Comparison of ENCODE assay signal across 19 cellular contexts in genomic region chr3:42707620-42708355, GRCh38. TPM values are rescaled to one million over a fixed set of nuclear protein-coding genes. Genes with fewer than 3 reads are reported as not detected.
A peak's percentile ranks its signal among the peaks of the same experiment; 100 is the strongest.
DNase-seq lines count a peak whose midpoint lies in the region; ATAC-seq, FAIRE-seq and TF ChIP-seq lines count a peak whose summit lies in the region.
"Had no signal": no experiment of that assay in that cellular context is flagged by ENCODE, and none has a peak within 500 bp of the region (broad histone marks: within the 10 kb centered on the region; RNA-seq: fewer than 3 reads in every experiment).

No MANE protein-coding gene starts in this region.

- H3K27me3 Mint-ChIP-seq in activated CD4-positive, alpha-beta memory T cell treated with anti-CD3 and anti-CD28 coated beads, Interleukin-2, amount 10 ng/mL, durations not matched to agents 7 days and 5 days, result no peaks in the 10 kb centered on the region
- H3K27me3 Mint-ChIP-seq in activated CD4-positive, alpha-beta memory T cell treated with anti-CD3 and anti-CD28 coated beads for 36 hours, result no peaks in the 10 kb centered on the region
- H3K27me3 Mint-ChIP-seq in neural crest cell (ENCODE audit: low read depth) (no peaks in the 10 kb centered on the region), immature natural killer cell (ENCODE audit: low read depth in 3 of 3) (peaks cover 0 to 4% (median 0%) of the 10 kb centered on the region in 3 donors)

- no peaks in the 10 kb centered on the region for H3K4me1 Mint-ChIP-seq in activated CD4-positive, alpha-beta memory T cell treated with anti-CD3 and anti-CD28 coated beads, Interleukin-2, amount 10 ng/mL, durations not matched to agents 7 days and 5 days
- H3K4me1 Mint-ChIP-seq in activated CD4-positive, alpha-beta memory T cell treated with anti-CD3 and anti-CD28 coated beads for 36 hours (ENCODE audit: low read depth), result no peaks in the 10 kb centered on the region
- H3K4me1 Mint-ChIP-seq in neural crest cell (no peaks in the 10 kb centered on the region), immature natural killer cell (no peaks in the 10 kb centered on the region)

- H3K36me3 Mint-ChIP-seq in activated CD4-positive, alpha-beta memory T cell treated with anti-CD3 and anti-CD28 coated beads, Interleukin-2, amount 10 ng/mL, durations not matched to agents 7 days and 5 days (ENCODE audit: low read depth), result no peaks in the 10 kb centered on the region
- no peaks in the 10 kb centered on the region for H3K36me3 Mint-ChIP-seq in activated CD4-positive, alpha-beta memory T cell treated with anti-CD3 and anti-CD28 coated beads for 36 hours
- H3K36me3 Mint-ChIP-seq in neural crest cell (ENCODE audit: low read depth) (no peaks in the 10 kb centered on the region), immature natural killer cell (no peaks in the 10 kb centered on the region)

- WGBS in hepatocyte (ENCODE audit: low lambda C conversion rate, missing lambda C conversion rate), result 82% methylated on average over 8 of the region's 8 CpGs

- POLR2A ChIA-PET in activated CD4-positive, alpha-beta memory T cell treated with anti-CD3 and anti-CD28 coated beads, Interleukin-2, amount 10 ng/mL, durations not matched to agents 7 days and 5 days (lab: Charles Lee), result no interaction called here
- POLR2A ChIA-PET in activated CD4-positive, alpha-beta memory T cell treated with anti-CD3 and anti-CD28 coated beads for 36 hours (lab: Charles Lee), result no interaction called here

- H3K9me3 ChIP-seq in tibial artery, result no peaks in the 10 kb centered on the region
- no peaks in the 10 kb centered on the region for H3K9me3 ChIP-seq in hepatocyte (ENCODE audit: low read depth)
- H3K9me3 ChIP-seq: BLaER1 had no signal

- no peak overlapping the region for H3K27ac Mint-ChIP-seq in activated CD4-positive, alpha-beta memory T cell treated with anti-CD3 and anti-CD28 coated beads, Interleukin-2, amount 10 ng/mL, durations not matched to agents 7 days and 5 days
- H3K27ac Mint-ChIP-seq in activated CD4-positive, alpha-beta memory T cell treated with anti-CD3 and anti-CD28 coated beads for 36 hours, result no peak overlapping the region
- H3K27ac Mint-ChIP-seq in neural crest cell (ENCODE audit: unreplicated experiment) (peak overlapping the region; percentile 84), immature natural killer cell (no peak overlapping the region)

- H3K27ac ChIP-seq in tibial artery, result no peak overlapping the region
- H3K27ac ChIP-seq in hepatocyte, result no peak overlapping the region
- H3K27ac ChIP-seq: BLaER1 had no signal

- no peak overlapping the region for H2AFZ ChIP-seq in hepatocyte

- no peak for ATAC-seq in GM21786 (IDR thresholded peaks at IDR 0.05; ENCODE audit: unreplicated experiment)
- ATAC-seq: Panc1 had no signal

- H3K4me1 ChIP-seq in tibial artery, result no peaks in the 10 kb centered on the region
- H3K4me1 ChIP-seq in hepatocyte (ENCODE audit: insufficient read depth), result no peaks in the 10 kb centered on the region
- H3K4me1 ChIP-seq: BLaER1 had no signal

- H3K9me3 Mint-ChIP-seq in activated CD4-positive, alpha-beta memory T cell treated with anti-CD3 and anti-CD28 coated beads, Interleukin-2, amount 10 ng/mL, durations not matched to agents 7 days and 5 days, result no peaks in the 10 kb centered on the region
- no peaks in the 10 kb centered on the region for H3K9me3 Mint-ChIP-seq in activated CD4-positive, alpha-beta memory T cell treated with anti-CD3 and anti-CD28 coated beads for 36 hours
- no peaks in the 10 kb centered on the region for H3K9me3 Mint-ChIP-seq in neural crest cell
- H3K9me3 Mint-ChIP-seq in immature natural killer cell, result no peaks in the 10 kb centered on the region

- DNase-seq in activated CD4-positive, alpha-beta memory T cell treated with anti-CD3 and anti-CD28 coated beads, Interleukin-2, amount 10 ng/mL, durations not matched to agents 7 days and 5 days, result peak; percentile 12
- DNase-seq in activated CD4-positive, alpha-beta memory T cell treated with anti-CD3 and anti-CD28 coated beads for 36 hours, result no peak
- DNase-seq in bronchial epithelial cell (ENCODE audit: low read depth), result no peak
- no peak for DNase-seq in neural crest cell (ENCODE audit: low read depth, low spot score)
- peak; percentile 9 to 44 for DNase-seq in tibial artery
- no peak for DNase-seq in hepatocyte (ENCODE audit: low spot score)
- DNase-seq in immature natural killer cell, result no peak
- DNase-seq: 8988T, DMS 273 treated with DMSO at 0.1 percent for 48 hours, H7, Kasumi-1, NCI-H187 treated with DMSO at 0.1 percent for 48 hours, NCI-H2171 treated with DMSO at 0.1 percent for 48 hours, NCI-H510A, NCI-H82, SHP77 treated with DMSO at 0.1 percent for 48 hours had no signal

- H3K4me3 ChIP-seq in bronchial epithelial cell (ENCODE audit: low read depth, low read length) (no peak overlapping the region), tibial artery (no peak overlapping the region), hepatocyte (no peak overlapping the region)
- H3K4me3 ChIP-seq: BLaER1 had no signal

- H3K9me2 ChIP-seq in hepatocyte (replicated peaks; ENCODE audit: insufficient read depth), result no peaks in the 10 kb centered on the region

- no peak overlapping the region for H3K4me2 ChIP-seq in hepatocyte
- H3K4me2 ChIP-seq: BLaER1 had no signal

- TF ChIP-seq CTCF in bronchial epithelial cell (IDR thresholded peaks at IDR 0.05; ENCODE audit: insufficient read depth, low read length, severe bottlenecking) (no peak), neural crest cell (conservative IDR thresholded peaks at IDR 0.05) (no peak), tibial artery (IDR thresholded peaks at IDR 0.05) (no peak), hepatocyte (IDR thresholded peaks at IDR 0.05; ENCODE audit: poor library complexity) (no peak)

- no peak overlapping the region for H3K4me3 Mint-ChIP-seq in activated CD4-positive, alpha-beta memory T cell treated with anti-CD3 and anti-CD28 coated beads, Interleukin-2, amount 10 ng/mL, durations not matched to agents 7 days and 5 days
- H3K4me3 Mint-ChIP-seq in activated CD4-positive, alpha-beta memory T cell treated with anti-CD3 and anti-CD28 coated beads for 36 hours, result no peak overlapping the region
- H3K4me3 Mint-ChIP-seq in neural crest cell (no peak overlapping the region), immature natural killer cell (no peak overlapping the region)

- H4K20me1 ChIP-seq in hepatocyte (ENCODE audit: insufficient read depth, poor library complexity, severe bottlenecking), result no peaks in the 10 kb centered on the region

- intact Hi-C loops in activated CD4-positive, alpha-beta memory T cell treated with anti-CD3 and anti-CD28 coated beads for 36 hours (cut with micrococcal nuclease), result no loop called here
- intact Hi-C loops in tibial artery (cut with DNase I; ENCODE audit: low total_unique reads), result no loop called here

- H3K36me3 ChIP-seq in bronchial epithelial cell (ENCODE audit: control insufficient read depth, insufficient read depth, low read length), result no peaks in the 10 kb centered on the region
- no peaks in the 10 kb centered on the region for H3K36me3 ChIP-seq in tibial artery
- no peaks in the 10 kb centered on the region for H3K36me3 ChIP-seq in hepatocyte (replicated peaks; ENCODE audit: insufficient read depth, low read depth)
- H3K36me3 ChIP-seq: BLaER1 had no signal

- no peaks in the 10 kb centered on the region for H3K79me2 ChIP-seq in hepatocyte

- H3K27me3 ChIP-seq in bronchial epithelial cell (ENCODE audit: control insufficient read depth, insufficient read depth, low read length) (peaks cover 2% of the 10 kb centered on the region), tibial artery (no peaks in the 10 kb centered on the region), hepatocyte (no peaks in the 10 kb centered on the region)
- H3K27me3 ChIP-seq: BLaER1 had no signal

- FAIRE-seq in bronchial epithelial cell (lab: Jason Lieb, UNC), result peak; percentile 80

- CTCF ChIA-PET in activated CD4-positive, alpha-beta memory T cell treated with anti-CD3 and anti-CD28 coated beads, Interleukin-2, amount 10 ng/mL, durations not matched to agents 7 days and 5 days (lab: Charles Lee), result interaction anchor here (0.6 kb wide), 1 partner anchor 16 kb away, joined by 3 read pairs; no protein-coding TSS in a partner anchor
- CTCF ChIA-PET in activated CD4-positive, alpha-beta memory T cell treated with anti-CD3 and anti-CD28 coated beads for 36 hours (lab: Charles Lee), result no interaction called here

RNA-seq across cellular contexts. Expression of gene HHATL, which starts 5.2 kb away (rescaled TPM):
- total RNA-seq in activated CD4-positive, alpha-beta memory T cell treated with anti-CD3 and anti-CD28 coated beads, Interleukin-2, amount 10 ng/mL, durations not matched to agents 7 days and 5 days, result under 1 TPM in 1 of 2 experiments, not detected in 1; 0.25 TPM
- total RNA-seq in activated CD4-positive, alpha-beta memory T cell treated with anti-CD3 and anti-CD28 coated beads for 36 hours, result not detected
- total RNA-seq in bronchial epithelial cell (not detected in 2 replicates), neural crest cell (not detected in 2 replicates), hepatocyte (not detected in 2 replicates)
- polyA plus RNA-seq in hepatocyte (not detected in 2 replicates), immature natural killer cell (not detected)
- total RNA-seq: H7 had no signal

RNA-seq across cellular contexts. Expression of gene KLHL40, which starts 22.5 kb away (rescaled TPM):
- not detected for total RNA-seq in activated CD4-positive, alpha-beta memory T cell treated with anti-CD3 and anti-CD28 coated beads, Interleukin-2, amount 10 ng/mL, durations not matched to agents 7 days and 5 days
- total RNA-seq in activated CD4-positive, alpha-beta memory T cell treated with anti-CD3 and anti-CD28 coated beads for 36 hours, result not detected
- total RNA-seq in bronchial epithelial cell (not detected in 2 replicates), neural crest cell (not detected in 2 replicates), hepatocyte (not detected in 2 replicates)
- polyA plus RNA-seq in hepatocyte (not detected in 2 replicates), immature natural killer cell (not detected)
- total RNA-seq: H7 had no signal

RNA-seq across cellular contexts. Expression of gene ZBTB47, which starts 54.3 kb away (rescaled TPM):
- total RNA-seq in activated CD4-positive, alpha-beta memory T cell treated with anti-CD3 and anti-CD28 coated beads, Interleukin-2, amount 10 ng/mL, durations not matched to agents 7 days and 5 days, result 1 to 10 TPM in 1 of 2 experiments, under 1 TPM in 1; 0.93 to 1.1 TPM
- 1 to 10 TPM; 1.0 to 1.1 TPM for total RNA-seq in activated CD4-positive, alpha-beta memory T cell treated with anti-CD3 and anti-CD28 coated beads for 36 hours
- total RNA-seq in bronchial epithelial cell (5.8 and 7.6 TPM in 2 replicates), neural crest cell (6.6 and 7.3 TPM in 2 replicates), hepatocyte (12.3 and 14.2 TPM in 2 replicates)
- polyA plus RNA-seq in hepatocyte (4.7 and 7.0 TPM in 2 replicates), immature natural killer cell (under 1 TPM in 2 of 3 donors, not detected in 1; 0.16 to 0.24 TPM)

Comparison
In these comparisons a context has a peak if more than half of its experiments do, and no peak if none do; other contexts are left out.
1. DNase-seq: peak in activated CD4-positive, alpha-beta memory T cell treated with anti-CD3 and anti-CD28 coated beads, Interleukin-2, amount 10 ng/mL, durations not matched to agents 7 days and 5 days (single experiment) and tibial artery (2 of 2); none in activated CD4-positive, alpha-beta memory T cell treated with anti-CD3 and anti-CD28 coated beads for 36 hours (single experiment), bronchial epithelial cell (single experiment), neural crest cell (single experiment), hepatocyte (single experiment) and immature natural killer cell (0 of 3).